1 cellular context compared by ENCODE assay signal in the genomic region with DNA sequence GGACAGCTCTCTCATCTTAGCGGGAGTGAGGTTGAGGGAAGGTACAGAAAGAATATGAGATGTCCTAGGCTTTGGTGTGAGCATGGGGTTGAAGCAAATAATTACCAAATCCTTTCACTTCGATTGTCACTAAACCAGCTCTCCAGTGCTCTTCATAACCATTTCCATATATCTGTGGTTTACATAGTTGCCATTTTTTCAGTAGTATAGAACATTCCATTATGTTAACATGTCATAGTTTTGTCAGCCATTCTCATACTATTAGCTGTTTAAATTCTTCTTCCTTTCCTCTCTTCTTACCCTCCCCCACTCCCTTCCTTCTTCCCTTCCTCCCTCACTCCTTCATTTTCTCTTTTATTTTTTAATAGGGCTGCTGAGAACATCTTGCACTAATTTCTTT.
TF ChIP-seq lines count a peak whose summit lies in the region.

No MANE protein-coding gene starts in this region.

TF ChIP-seq in IMR-90, 13 proteins besides CTCF, POLR2A, EP300 and RAD21 (continued from another document):
- TF ChIP-seq SMC3 (IDR thresholded peaks at IDR 0.05; ENCODE audit: low read depth, low read length) (no peak), CEBPB (IDR thresholded peaks at IDR 0.05; ENCODE audit: low read depth, low read length) (no peak), BHLHE40 (IDR thresholded peaks at IDR 0.05; ENCODE audit: low read depth, low read length) (no peak), CHD1 (IDR thresholded peaks at IDR 0.05; ENCODE audit: low read depth, low read length) (no peak)
- TF ChIP-seq, protein P1, sequence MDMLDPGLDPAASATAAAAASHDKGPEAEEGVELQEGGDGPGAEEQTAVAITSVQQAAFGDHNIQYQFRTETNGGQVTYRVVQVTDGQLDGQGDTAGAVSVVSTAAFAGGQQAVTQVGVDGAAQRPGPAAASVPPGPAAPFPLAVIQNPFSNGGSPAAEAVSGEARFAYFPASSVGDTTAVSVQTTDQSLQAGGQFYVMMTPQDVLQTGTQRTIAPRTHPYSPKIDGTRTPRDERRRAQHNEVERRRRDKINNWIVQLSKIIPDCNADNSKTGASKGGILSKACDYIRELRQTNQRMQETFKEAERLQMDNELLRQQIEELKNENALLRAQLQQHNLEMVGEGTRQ (IDR thresholded peaks at IDR 0.05; ENCODE audit: low read depth, low read length): no peak
